Comparison of ENCODE assay signal across 8 cellular contexts in the genomic region with DNA sequence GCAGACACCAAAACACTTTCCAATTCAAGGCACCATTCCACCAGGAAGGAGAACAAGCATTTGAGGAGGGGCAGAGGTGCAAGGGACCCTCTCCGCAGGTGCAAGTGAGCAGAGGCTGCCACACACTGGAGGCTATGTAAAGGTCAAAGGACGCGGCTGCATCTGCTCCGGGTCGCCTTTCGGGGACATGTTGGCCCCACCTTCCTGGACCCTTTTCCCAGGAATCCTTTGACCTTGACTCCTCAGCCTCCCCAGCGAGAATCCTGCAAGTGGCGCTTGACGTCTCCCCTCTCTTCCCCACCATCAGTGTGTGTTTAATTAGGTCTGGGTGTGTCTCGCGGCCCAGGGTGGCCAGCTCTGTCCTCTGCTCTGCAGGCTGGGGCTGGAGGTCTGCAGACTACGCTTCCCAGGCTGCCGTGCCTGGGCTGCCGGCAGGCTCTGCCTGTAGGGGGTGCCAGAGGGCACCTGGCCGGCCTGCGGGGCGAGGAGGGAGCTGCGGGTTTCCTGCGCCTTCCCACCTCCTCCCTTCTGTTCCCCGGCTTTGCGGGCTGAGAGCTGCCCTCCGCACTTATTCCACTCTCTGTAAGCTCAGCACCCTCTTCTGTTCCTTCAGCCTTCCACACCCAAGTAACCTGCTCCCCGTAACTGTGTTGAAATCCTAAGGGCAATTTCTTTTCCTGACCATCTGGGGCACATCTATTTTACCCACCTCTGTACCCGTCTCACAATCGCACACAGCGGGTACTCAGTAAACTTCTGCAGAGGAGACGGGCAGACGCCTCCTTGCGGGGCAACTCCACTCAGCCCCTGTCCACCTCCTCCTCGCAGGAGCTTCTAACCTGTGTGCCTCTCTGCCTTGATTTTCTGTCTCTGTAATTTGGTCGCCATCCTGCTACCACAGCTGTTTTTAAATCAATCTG.
A peak's percentile ranks its signal among the peaks of the same experiment; 100 is the strongest.
DNase-seq lines count a peak whose midpoint lies in the region; ATAC-seq and TF ChIP-seq lines count a peak whose summit lies in the region.

No MANE protein-coding gene starts in this region.

- TF ChIP-seq CTCF in sigmoid colon (IDR thresholded peaks at IDR 0.05), result peak; percentile 42 to 90 (median 56)

- TF ChIP-seq POLR2A in sigmoid colon (IDR thresholded peaks at IDR 0.05), result no peak

- H3K4me3 Mint-ChIP-seq in activated naive CD8-positive, alpha-beta T cell, result peak overlapping the region; percentile 4

- no peak overlapping the region for H3K4me3 ChIP-seq in SJCRH30
- H3K4me3 ChIP-seq in sigmoid colon, result no peak overlapping the region

- no peaks in the 10 kb centered on the region for H3K36me3 Mint-ChIP-seq in activated naive CD8-positive, alpha-beta T cell

- H3K4me1 Mint-ChIP-seq in activated naive CD8-positive, alpha-beta T cell (ENCODE audit: low read depth), result peaks cover 8% of the 10 kb centered on the region

- no peaks in the 10 kb centered on the region for H3K27me3 ChIP-seq in SJCRH30
- peaks cover 0 to 20% (median 3%) of the 10 kb centered on the region in 3 donors for H3K27me3 ChIP-seq in sigmoid colon

- DNase-seq in NCI-H1694 treated with DMSO at 0.1 percent for 48 hours (lab: John Stamatoyannopoulos, UW), result peak; percentile 7
- no peak for DNase-seq in NCI-H1694 (lab: John Stamatoyannopoulos, UW)
- peak; percentile 20 to 56 for DNase-seq in SJCRH30
- DNase-seq in left ventricle myocardium superior, result peak; percentile 56
- no peak for DNase-seq in sigmoid colon

- H3K9me3 Mint-ChIP-seq in activated naive CD8-positive, alpha-beta T cell (ENCODE audit: low read depth), result no peaks in the 10 kb centered on the region

- no peaks in the 10 kb centered on the region for H3K4me1 ChIP-seq in SJCRH30
- H3K4me1 ChIP-seq in sigmoid colon, result peaks cover 0 to 13% (median 7%) of the 10 kb centered on the region in 4 donors

- TF ChIP-seq EP300 in sigmoid colon (IDR thresholded peaks at IDR 0.05), result no peak

- intact Hi-C loops in left ventricle myocardium superior (cut with micrococcal nuclease) (no loop called here), sigmoid colon (cut with DNase I) (loop anchor here (5.0 kb wide), 1 partner anchor 433 kb away; a partner anchor contains a TSS)

- 17 to 19% methylated on average over 31 of the region's 31 CpGs for WGBS in sigmoid colon, 2 donors

- H3K27me3 Mint-ChIP-seq in activated naive CD8-positive, alpha-beta T cell, result peaks cover 30% of the 10 kb centered on the region

- ATAC-seq in HG03280 (IDR thresholded peaks at IDR 0.05; ENCODE audit: unreplicated experiment) (peak; percentile 52), left ventricle myocardium superior (peak; percentile 87), HG03378 (IDR thresholded peaks at IDR 0.05; ENCODE audit: unreplicated experiment) (no peak)

- no peaks in the 10 kb centered on the region for H3K9me3 ChIP-seq in SJCRH30 (replicated peaks)
- H3K9me3 ChIP-seq in sigmoid colon, result no peaks in the 10 kb centered on the region

- H3K36me3 ChIP-seq in SJCRH30 (no peaks in the 10 kb centered on the region), sigmoid colon (no peaks in the 10 kb centered on the region)

- H3K27ac ChIP-seq in SJCRH30 (no peak overlapping the region), sigmoid colon (no peak overlapping the region)

- no peak overlapping the region for H3K27ac Mint-ChIP-seq in activated naive CD8-positive, alpha-beta T cell

Comparison
In these comparisons a context has a peak if more than half of its experiments do, and no peak if none do; other contexts are left out.
1. DNase-seq: peak in NCI-H1694 treated with DMSO at 0.1 percent for 48 hours (single experiment), SJCRH30 (2 of 2) and left ventricle myocardium superior (single experiment); none in NCI-H1694 (single experiment) and sigmoid colon (single experiment).